ENCODE assay signal across 1 cellular context in the genomic region with DNA sequence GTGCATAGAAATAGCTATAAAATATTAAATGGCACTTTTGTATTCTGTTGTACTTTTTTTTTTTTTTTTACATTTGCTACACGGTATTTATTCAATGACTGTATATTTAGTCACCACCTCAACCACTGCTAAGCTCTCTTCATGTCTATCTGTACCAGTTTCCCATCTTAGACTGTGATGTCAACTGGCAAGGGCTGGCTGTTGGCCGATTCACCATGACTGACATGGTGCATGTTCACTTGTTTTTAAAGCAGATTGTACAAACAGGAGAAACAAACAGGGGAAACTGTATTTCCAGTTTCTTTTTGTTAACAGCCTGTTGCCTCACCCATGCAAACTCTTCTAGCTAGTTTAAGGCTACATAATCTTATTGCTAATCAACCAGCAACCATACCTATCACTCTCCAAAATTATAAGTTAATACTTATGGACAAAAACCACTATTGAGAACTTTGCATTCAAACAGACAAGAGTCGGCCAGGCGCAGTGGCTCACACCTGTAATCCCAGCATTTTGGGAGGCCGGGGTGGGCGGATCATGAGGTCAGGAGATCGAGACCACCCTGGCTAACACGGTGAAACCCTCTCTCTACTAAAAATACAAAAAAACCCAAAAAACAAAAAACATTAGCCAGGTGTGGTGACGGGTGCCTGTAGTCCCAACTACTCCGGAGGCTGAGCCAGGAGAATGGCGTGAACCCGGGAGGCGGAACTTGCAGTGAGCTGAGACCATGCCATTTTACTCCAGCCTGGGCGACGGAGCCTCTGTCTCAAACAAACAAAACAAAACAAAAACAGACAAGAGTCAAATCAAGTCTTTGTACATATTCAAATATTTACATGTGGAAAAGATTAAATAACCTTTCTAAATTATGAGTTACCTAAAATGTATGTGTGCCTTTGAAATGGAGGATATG.
TF ChIP-seq lines count a peak whose summit lies in the region.

No MANE protein-coding gene starts in this region.

TF ChIP-seq in A549, 52 proteins besides CTCF, POLR2A, EP300 and RAD21 (continued from another document):
- TF ChIP-seq MAFK (IDR thresholded peaks at IDR 0.05; ENCODE audit: partially characterized antibody) (no peak), HOXA7 (CRISPR knock-in tag; IDR thresholded peaks at IDR 0.05) (peak; percentile 88), CHD2 (IDR thresholded peaks at IDR 0.05; ENCODE audit: low read length, partially characterized antibody) (no peak), RNF2 (IDR thresholded peaks at IDR 0.05; ENCODE audit: borderline replicate concordance, low read depth) (no peak), ZFP36 (IDR thresholded peaks at IDR 0.05; ENCODE audit: borderline replicate concordance, partially characterized antibody) (no peak), GATA3 (IDR thresholded peaks at IDR 0.05; ENCODE audit: borderline replicate concordance) (no peak), KDM1A (IDR thresholded peaks at IDR 0.05; ENCODE audit: low read depth) (no peak), HDAC2 (IDR thresholded peaks at IDR 0.05) (no peak), ZC3H11A (IDR thresholded peaks at IDR 0.05) (no peak), TP53 (CRISPR knock-in tag; IDR thresholded peaks at IDR 0.05) (0 out of 2 replicates have a peak, but pooled peaks have one; percentile 13), EHF (CRISPR knock-in tag; IDR thresholded peaks at IDR 0.05) (no peak), JUNB (IDR thresholded peaks at IDR 0.05) (0 out of 2 replicates have a peak, but pooled peaks have one; percentile 38), FOSL2 (IDR thresholded peaks at IDR 0.05) (peak; percentile 34; the same call in 1 of the 2 replicates), FOSL2 (CRISPR knock-in tag; IDR thresholded peaks at IDR 0.05) (peak; percentile 64), KDM5A (IDR thresholded peaks at IDR 0.05) (no peak), NPAS2 (CRISPR knock-in tag; IDR thresholded peaks at IDR 0.05; ENCODE audit: borderline replicate concordance) (no peak), CHD4 (IDR thresholded peaks at IDR 0.05; ENCODE audit: borderline replicate concordance) (no peak), RARB (CRISPR knock-in tag; IDR thresholded peaks at IDR 0.05) (peak; percentile 43; the same call in 1 of the 2 replicates), FOSB (CRISPR knock-in tag; IDR thresholded peaks at IDR 0.05) (peak; percentile 80), TFCP2L1 (CRISPR knock-in tag; IDR thresholded peaks at IDR 0.05) (no peak)
- TF ChIP-seq, protein P1, sequence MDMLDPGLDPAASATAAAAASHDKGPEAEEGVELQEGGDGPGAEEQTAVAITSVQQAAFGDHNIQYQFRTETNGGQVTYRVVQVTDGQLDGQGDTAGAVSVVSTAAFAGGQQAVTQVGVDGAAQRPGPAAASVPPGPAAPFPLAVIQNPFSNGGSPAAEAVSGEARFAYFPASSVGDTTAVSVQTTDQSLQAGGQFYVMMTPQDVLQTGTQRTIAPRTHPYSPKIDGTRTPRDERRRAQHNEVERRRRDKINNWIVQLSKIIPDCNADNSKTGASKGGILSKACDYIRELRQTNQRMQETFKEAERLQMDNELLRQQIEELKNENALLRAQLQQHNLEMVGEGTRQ (IDR thresholded peaks at IDR 0.05), result no peak
- TF ChIP-seq, protein P2, sequence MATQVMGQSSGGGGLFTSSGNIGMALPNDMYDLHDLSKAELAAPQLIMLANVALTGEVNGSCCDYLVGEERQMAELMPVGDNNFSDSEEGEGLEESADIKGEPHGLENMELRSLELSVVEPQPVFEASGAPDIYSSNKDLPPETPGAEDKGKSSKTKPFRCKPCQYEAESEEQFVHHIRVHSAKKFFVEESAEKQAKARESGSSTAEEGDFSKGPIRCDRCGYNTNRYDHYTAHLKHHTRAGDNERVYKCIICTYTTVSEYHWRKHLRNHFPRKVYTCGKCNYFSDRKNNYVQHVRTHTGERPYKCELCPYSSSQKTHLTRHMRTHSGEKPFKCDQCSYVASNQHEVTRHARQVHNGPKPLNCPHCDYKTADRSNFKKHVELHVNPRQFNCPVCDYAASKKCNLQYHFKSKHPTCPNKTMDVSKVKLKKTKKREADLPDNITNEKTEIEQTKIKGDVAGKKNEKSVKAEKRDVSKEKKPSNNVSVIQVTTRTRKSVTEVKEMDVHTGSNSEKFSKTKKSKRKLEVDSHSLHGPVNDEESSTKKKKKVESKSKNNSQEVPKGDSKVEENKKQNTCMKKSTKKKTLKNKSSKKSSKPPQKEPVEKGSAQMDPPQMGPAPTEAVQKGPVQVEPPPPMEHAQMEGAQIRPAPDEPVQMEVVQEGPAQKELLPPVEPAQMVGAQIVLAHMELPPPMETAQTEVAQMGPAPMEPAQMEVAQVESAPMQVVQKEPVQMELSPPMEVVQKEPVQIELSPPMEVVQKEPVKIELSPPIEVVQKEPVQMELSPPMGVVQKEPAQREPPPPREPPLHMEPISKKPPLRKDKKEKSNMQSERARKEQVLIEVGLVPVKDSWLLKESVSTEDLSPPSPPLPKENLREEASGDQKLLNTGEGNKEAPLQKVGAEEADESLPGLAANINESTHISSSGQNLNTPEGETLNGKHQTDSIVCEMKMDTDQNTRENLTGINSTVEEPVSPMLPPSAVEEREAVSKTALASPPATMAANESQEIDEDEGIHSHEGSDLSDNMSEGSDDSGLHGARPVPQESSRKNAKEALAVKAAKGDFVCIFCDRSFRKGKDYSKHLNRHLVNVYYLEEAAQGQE (IDR thresholded peaks at IDR 0.05), result no peak
TF ChIP-seq in A549: peak in this region for 8.
